Comparison of ENCODE assay signal across 1 cellular context in the genomic region with DNA sequence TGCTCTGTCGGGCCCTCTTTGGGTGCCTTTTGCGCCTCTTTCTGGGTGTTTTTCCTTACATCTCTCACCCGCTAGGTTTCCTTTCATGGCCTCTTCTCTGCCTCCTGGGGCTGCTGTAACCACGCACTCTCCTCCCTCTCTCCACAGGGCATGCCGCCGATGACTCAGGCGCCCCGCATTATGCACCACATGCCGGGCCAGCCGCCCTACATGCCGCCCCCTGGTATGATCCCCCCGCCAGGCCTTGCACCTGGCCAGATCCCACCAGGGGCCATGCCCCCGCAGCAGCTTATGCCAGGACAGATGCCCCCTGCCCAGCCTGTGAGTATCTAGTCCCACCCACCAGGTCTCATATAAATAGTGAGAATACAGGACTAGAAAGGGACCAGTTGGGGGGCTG.
TF ChIP-seq lines count a peak whose summit lies in the region.

No MANE protein-coding gene starts in this region.

TF ChIP-seq in GM12878, 131 proteins besides CTCF, POLR2A, EP300 and RAD21:
- TF ChIP-seq HCFC1 (IDR thresholded peaks at IDR 0.05; ENCODE audit: low read length) (no peak), ZBTB40 (IDR thresholded peaks at IDR 0.05; ENCODE audit: borderline replicate concordance) (no peak), CHD2 (IDR thresholded peaks at IDR 0.05; ENCODE audit: borderline replicate concordance, low read depth, low read length) (no peak), BCLAF1 (IDR thresholded peaks at IDR 0.05) (no peak), NR2C2 (IDR thresholded peaks at IDR 0.05; ENCODE audit: borderline replicate concordance, control insufficient read depth, insufficient read length, low read depth) (no peak)
- TF ChIP-seq, protein P1, sequence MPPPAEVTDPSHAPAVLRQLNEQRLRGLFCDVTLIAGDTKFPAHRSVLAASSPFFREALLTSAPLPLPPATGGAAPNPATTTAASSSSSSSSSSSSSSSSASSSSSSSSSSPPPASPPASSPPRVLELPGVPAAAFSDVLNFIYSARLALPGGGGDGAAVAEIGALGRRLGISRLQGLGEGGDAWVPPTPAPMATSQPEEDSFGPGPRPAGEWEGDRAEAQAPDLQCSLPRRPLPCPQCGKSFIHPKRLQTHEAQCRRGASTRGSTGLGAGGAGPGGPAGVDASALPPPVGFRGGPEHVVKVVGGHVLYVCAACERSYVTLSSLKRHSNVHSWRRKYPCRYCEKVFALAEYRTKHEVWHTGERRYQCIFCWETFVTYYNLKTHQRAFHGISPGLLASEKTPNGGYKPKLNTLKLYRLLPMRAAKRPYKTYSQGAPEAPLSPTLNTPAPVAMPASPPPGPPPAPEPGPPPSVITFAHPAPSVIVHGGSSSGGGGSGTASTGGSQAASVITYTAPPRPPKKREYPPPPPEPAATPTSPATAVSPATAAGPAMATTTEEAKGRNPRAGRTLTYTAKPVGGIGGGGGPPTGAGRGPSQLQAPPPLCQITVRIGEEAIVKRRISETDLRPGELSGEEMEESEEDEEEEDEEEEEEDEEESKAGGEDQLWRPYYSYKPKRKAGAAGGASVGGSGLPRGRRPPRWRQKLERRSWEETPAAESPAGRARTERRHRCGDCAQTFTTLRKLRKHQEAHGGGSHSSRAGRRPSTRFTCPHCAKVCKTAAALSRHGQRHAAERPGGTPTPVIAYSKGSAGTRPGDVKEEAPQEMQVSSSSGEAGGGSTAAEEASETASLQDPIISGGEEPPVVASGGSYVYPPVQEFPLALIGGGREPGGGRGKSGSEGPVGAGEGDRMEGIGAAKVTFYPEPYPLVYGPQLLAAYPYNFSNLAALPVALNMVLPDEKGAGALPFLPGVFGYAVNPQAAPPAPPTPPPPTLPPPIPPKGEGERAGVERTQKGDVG (CRISPR knock-in tag; IDR thresholded peaks at IDR 0.05): no peak
- TF ChIP-seq, protein P2, sequence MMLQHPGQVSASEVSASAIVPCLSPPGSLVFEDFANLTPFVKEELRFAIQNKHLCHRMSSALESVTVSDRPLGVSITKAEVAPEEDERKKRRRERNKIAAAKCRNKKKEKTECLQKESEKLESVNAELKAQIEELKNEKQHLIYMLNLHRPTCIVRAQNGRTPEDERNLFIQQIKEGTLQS (IDR thresholded peaks at IDR 0.05; ENCODE audit: borderline replicate concordance, extremely low read depth, low read depth, low read length): no peak
